ENCODE assay signal across 16 cellular contexts in genomic region chr12:90027889-90028570, GRCh38.
DNase-seq lines count a peak whose midpoint lies in the region; ATAC-seq, FAIRE-seq and TF ChIP-seq lines count a peak whose summit lies in the region.
"Had no signal": no experiment of that assay in that cellular context is flagged by ENCODE, and none has a peak within 500 bp of the region (broad histone marks: within the 10 kb centered on the region; RNA-seq: fewer than 3 reads in every experiment).

No MANE protein-coding gene starts in this region.

- peaks cover 8% of the 10 kb centered on the region for H3K4me1 ChIP-seq in BE2C

- intact Hi-C loops in posterior cingulate gyrus (cut with DNase I): no loop called here

- H3K27me3 ChIP-seq in BE2C: no peaks in the 10 kb centered on the region
- no peaks in the 10 kb centered on the region for H3K27me3 ChIP-seq in WERI-Rb-1 (ENCODE audit: insufficient read depth, low read depth, severe bottlenecking)
- H3K27me3 ChIP-seq: SJSA1 had no signal

- TF ChIP-seq CTCF in BE2C (IDR thresholded peaks at IDR 0.05; ENCODE audit: low read depth, low read length): no peak
- no peak for TF ChIP-seq CTCF in WERI-Rb-1 (IDR thresholded peaks at IDR 0.05; ENCODE audit: low read depth, low read length)

- H3K4me3 ChIP-seq in BE2C (ENCODE audit: low read depth, low read length): 0 out of 2 replicates have a peak overlapping the region, but pooled peaks have one; percentile 3
- no peak overlapping the region for H3K4me3 ChIP-seq in WERI-Rb-1 (ENCODE audit: low read depth, low read length)
- H3K4me3 ChIP-seq: SJSA1 had no signal

- H3K9me3 ChIP-seq in BE2C (no peaks in the 10 kb centered on the region), WERI-Rb-1 (ENCODE audit: severe bottlenecking) (no peaks in the 10 kb centered on the region)
- H3K9me3 ChIP-seq: SJSA1 had no signal

- FAIRE-seq in GM12892 (lab: Jason Lieb, UNC): peak; percentile 36

- no peaks in the 10 kb centered on the region for H3K36me3 ChIP-seq in BE2C
- no peaks in the 10 kb centered on the region for H3K36me3 ChIP-seq in WERI-Rb-1
- H3K36me3 ChIP-seq: SJSA1 had no signal

- ATAC-seq in HG02870 (IDR thresholded peaks at IDR 0.05; ENCODE audit: unreplicated experiment): no peak

- DNase-seq in BE2C (peak; percentile 58), GM12892 (ENCODE audit: insufficient read length) (no peak), WERI-Rb-1 (peak; percentile 38), myocyte (ENCODE audit: low read depth) (peak; percentile 54), GDM1 (lab: John Stamatoyannopoulos, UW) (no peak), HEK293T (ENCODE audit: extremely low spot score) (no peak), posterior cingulate gyrus (no peak)
- DNase-seq: activated CD8-positive, alpha-beta memory T cell treated with anti-CD3 and anti-CD28 coated beads for 24 hours; activated effector memory CD4-positive, alpha-beta T cell treated with Interleukin-2 at 50 U/mL for 16 hours; aorta; cortex of kidney; midbrain; nucleus accumbens; stimulated activated naive CD4-positive, alpha-beta T cell had no signal

- no peak for TF ChIP-seq POLR2A in GM12892 (IDR thresholded peaks at IDR 0.05; ENCODE audit: low read depth, low read length)

- no peak overlapping the region for H3K27ac ChIP-seq in WERI-Rb-1
- H3K27ac ChIP-seq: SJSA1 had no signal

- CTCF ChIA-PET in HEK293T (lab: Yijun Ruan, JAX): no interaction called here

- POLR2A ChIA-PET in HEK293T (lab: Yijun Ruan, JAX): no interaction called here

TF ChIP-seq in HEK293T, 16 proteins besides CTCF, POLR2A, EP300 and RAD21:
- TF ChIP-seq FOXK2 (IDR thresholded peaks at IDR 0.05): no peak
- no peak for TF ChIP-seq ARNT (IDR thresholded peaks at IDR 0.05)
- TF ChIP-seq ZNF384 (IDR thresholded peaks at IDR 0.05): no peak
- no peak for TF ChIP-seq SUZ12 (IDR thresholded peaks at IDR 0.05)
- TF ChIP-seq PKNOX1 (IDR thresholded peaks at IDR 0.05): no peak
- TF ChIP-seq HDGF (IDR thresholded peaks at IDR 0.05; ENCODE audit: borderline replicate concordance): no peak
- TF ChIP-seq SP1 (IDR thresholded peaks at IDR 0.05): no peak
- TF ChIP-seq CTBP1 (IDR thresholded peaks at IDR 0.05; ENCODE audit: borderline replicate concordance): no peak
- TF ChIP-seq BHLHE40 (IDR thresholded peaks at IDR 0.05; ENCODE audit: borderline replicate concordance): no peak
- no peak for TF ChIP-seq NFRKB (IDR thresholded peaks at IDR 0.05)
- TF ChIP-seq L3MBTL2 (conservative IDR thresholded peaks at IDR 0.05): no peak
- no peak for TF ChIP-seq ELF4 (IDR thresholded peaks at IDR 0.05)
- TF ChIP-seq FOXA1 (IDR thresholded peaks at IDR 0.05): no peak
- no peak for TF ChIP-seq FOXM1 (IDR thresholded peaks at IDR 0.05; ENCODE audit: borderline replicate concordance)
- TF ChIP-seq LEF1 (IDR thresholded peaks at IDR 0.05; ENCODE audit: borderline replicate concordance): no peak
- TF ChIP-seq TARDBP (IDR thresholded peaks at IDR 0.05): no peak
TF ChIP-seq in HEK293T: peak in this region for 0.

Comparison
In these comparisons a context has a peak if more than half of its experiments do, and no peak if none do; other contexts are left out.
1. DNase-seq: peak in BE2C (single experiment), WERI-Rb-1 (single experiment) and myocyte (single experiment); none in GM12892 (single experiment), GDM1 (single experiment), HEK293T (single experiment) and posterior cingulate gyrus (0 of 10).